31 cellular contexts compared by ENCODE assay signal in the genomic region with DNA sequence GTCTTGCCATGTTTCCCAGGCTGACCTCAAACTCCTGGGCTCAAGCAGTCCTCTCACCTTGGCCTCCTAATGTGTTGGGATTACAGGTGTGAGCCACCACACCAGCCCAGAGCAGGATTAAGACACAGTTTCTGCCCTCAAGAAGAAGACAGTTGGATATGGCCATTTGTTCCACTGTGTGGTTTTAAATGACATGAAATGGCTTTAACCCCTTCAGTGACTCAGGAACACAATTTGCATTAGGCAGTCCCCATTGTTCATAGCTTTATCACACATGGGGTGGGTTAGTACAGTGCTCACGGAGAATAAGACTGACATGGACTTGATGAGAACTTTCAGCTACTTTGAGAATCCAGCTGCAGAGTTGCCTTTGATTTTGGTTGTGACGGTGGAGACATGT.
"Had no signal": no experiment of that assay in that cellular context is flagged by ENCODE, and none has a peak within 500 bp of the region (broad histone marks: within the 10 kb centered on the region; RNA-seq: fewer than 3 reads in every experiment).

No MANE protein-coding gene starts in this region.

- H3K27ac Mint-ChIP-seq: activated CD4-positive, alpha-beta T cell treated with anti-CD3 and anti-CD28 coated beads, Interleukin-2, amount 10 ng/mL, durations not matched to agents 7 days and 5 days; activated naive CD8-positive, alpha-beta T cell; activated T-cell treated with anti-CD3 and anti-CD28 coated beads, Interleukin-2, amount 50 U/mL, for 24 hours; dendritic cell treated with granulocyte-macrophage colony-stimulating factor and Interleukin-4, amounts not matched to agents 40 ng/mL and 50 ng/mL, for 4 days; endodermal cell; T-helper 17 cell; T-helper 2 cell treated with Interferon-gamma antibody and Interleukin-4, amounts not matched to agents 5 μg/mL and 100 μg/mL, for 36 hours had no signal

- DNase-seq: activated CD4-positive, alpha-beta T cell treated with anti-CD3 and anti-CD28 coated beads for 4 hours; activated CD4-positive, alpha-beta T cell treated with anti-CD3 and anti-CD28 coated beads, Interleukin-2, amount 10 ng/mL, durations not matched to agents 7 days and 5 days; activated CD4-positive, alpha-beta T cell treated with anti-CD3 and anti-CD28 coated beads, Interleukin-2, amount 50 U/mL, for 4 hours; activated CD4-positive, CD25-positive, alpha-beta regulatory T cell; activated CD4-positive, CD25-positive, alpha-beta regulatory T cell treated with anti-CD3 and anti-CD28 coated beads, Interleukin-2, amount 50 U/mL, for 72 hours; activated CD8-positive, alpha-beta memory T cell treated with anti-CD3 and anti-CD28 coated beads, Interleukin-2, amount 50 U/mL, for 48 hours; activated gamma-delta T cell; activated naive CD4-positive, alpha-beta T cell; activated naive CD4-positive, alpha-beta T cell treated with anti-CD3 and anti-CD28 coated beads, Interleukin-2, amount 50 U/mL, for 16 hours; activated T-cell treated with anti-CD3 and anti-CD28 coated beads for 4 hours; activated T-cell treated with anti-CD3 and anti-CD28 coated beads, Interleukin-2, amount 50 U/mL, for 24 hours; activated T-cell treated with anti-CD3 and anti-CD28 coated beads, Interleukin-2, amount 50 U/mL, for 72 hours; brain microvascular endothelial cell; dorsolateral prefrontal cortex; effector memory CD4-positive, alpha-beta T cell; endodermal cell; foreskin fibroblast; head of caudate nucleus; hippocampal formation; T-helper 1 cell; T-helper 17 cell; T1000 had no signal

- H3K27ac ChIP-seq: ascending aorta, brain microvascular endothelial cell, coronary artery, dorsolateral prefrontal cortex had no signal

- H3K4me3 ChIP-seq: ascending aorta, coronary artery, dorsolateral prefrontal cortex had no signal

- ATAC-seq: activated T-cell treated with anti-CD3 and anti-CD28 coated beads, Interleukin-2, amount 50 U/mL, for 72 hours; esophagus mucosa; T-helper 17 cell had no signal

- FAIRE-seq: bronchial epithelial cell, frontal cortex had no signal

- H3K9me3 ChIP-seq: ascending aorta had no signal

- H3K27me3 Mint-ChIP-seq: activated CD4-positive, alpha-beta T cell treated with anti-CD3 and anti-CD28 coated beads, Interleukin-2, amount 10 ng/mL, durations not matched to agents 7 days and 5 days; activated naive CD8-positive, alpha-beta T cell; central memory CD8-positive, alpha-beta T cell; dendritic cell treated with granulocyte-macrophage colony-stimulating factor and Interleukin-4, amounts not matched to agents 40 ng/mL and 50 ng/mL, for 4 days; T-helper 17 cell had no signal

- H3K4me1 Mint-ChIP-seq: central memory CD8-positive, alpha-beta T cell had no signal

- H3K4me3 Mint-ChIP-seq: activated CD4-positive, alpha-beta T cell treated with anti-CD3 and anti-CD28 coated beads, Interleukin-2, amount 10 ng/mL, durations not matched to agents 7 days and 5 days; activated naive CD8-positive, alpha-beta T cell; activated T-cell treated with anti-CD3 and anti-CD28 coated beads, Interleukin-2, amount 50 U/mL, for 24 hours; activated T-cell treated with anti-CD3 and anti-CD28 coated beads, Interleukin-2, amount 50 U/mL, for 72 hours; central memory CD8-positive, alpha-beta T cell; dendritic cell treated with granulocyte-macrophage colony-stimulating factor and Interleukin-4, amounts not matched to agents 40 ng/mL and 50 ng/mL, for 4 days; endodermal cell; T-helper 17 cell; T-helper 2 cell treated with Interferon-gamma antibody and Interleukin-4, amounts not matched to agents 5 μg/mL and 100 μg/mL, for 36 hours had no signal

- H3K9me3 Mint-ChIP-seq: activated CD4-positive, alpha-beta T cell treated with anti-CD3 and anti-CD28 coated beads, Interleukin-2, amount 10 ng/mL, durations not matched to agents 7 days and 5 days; activated T-cell treated with anti-CD3 and anti-CD28 coated beads, Interleukin-2, amount 50 U/mL, for 24 hours; activated T-cell treated with anti-CD3 and anti-CD28 coated beads, Interleukin-2, amount 50 U/mL, for 72 hours; central memory CD8-positive, alpha-beta T cell; dendritic cell treated with granulocyte-macrophage colony-stimulating factor and Interleukin-4, amounts not matched to agents 40 ng/mL and 50 ng/mL, for 4 days; endodermal cell; T-helper 2 cell treated with Interferon-gamma antibody and Interleukin-4, amounts not matched to agents 5 μg/mL and 100 μg/mL, for 36 hours had no signal

- H3K4me1 ChIP-seq: ascending aorta had no signal
